ENCODE assay signal across 13 cellular contexts in genomic region chr12:47777741-47778558, GRCh38. TPM values are rescaled to one million over a fixed set of nuclear protein-coding genes. Genes with fewer than 3 reads are reported as not detected.
A peak's percentile ranks its signal among the peaks of the same experiment; 100 is the strongest.
DNase-seq lines count a peak whose midpoint lies in the region; ATAC-seq, FAIRE-seq and TF ChIP-seq lines count a peak whose summit lies in the region.
"Had no signal": no experiment of that assay in that cellular context is flagged by ENCODE, and none has a peak within 500 bp of the region (broad histone marks: within the 10 kb centered on the region; RNA-seq: fewer than 3 reads in every experiment).

No MANE protein-coding gene starts in this region.

- peak overlapping the region; percentile 15 for H3K27ac ChIP-seq in RWPE2 (ENCODE audit: poor library complexity, severe bottlenecking)
- peak overlapping the region in 7 of 10 donors; percentile 54 to 81 (median 68) for H3K27ac ChIP-seq in heart right ventricle
- peak overlapping the region in 12 of 21 experiments; percentile 18 to 75 (median 64) for H3K27ac ChIP-seq in skin epidermis
- H3K27ac ChIP-seq: colonic mucosa had no signal

- 54 to 67% methylated on average over 9 of the region's 9 CpGs for WGBS in heart right ventricle, 2 donors

- H3K9me3 ChIP-seq in RWPE2 (ENCODE audit: severe bottlenecking) (no peaks in the 10 kb centered on the region), heart right ventricle (no peaks in the 10 kb centered on the region)
- H3K9me3 ChIP-seq: colonic mucosa had no signal

- TF ChIP-seq CTCF in RWPE2 (IDR thresholded peaks at IDR 0.05; ENCODE audit: poor library complexity, severe bottlenecking): no peak
- no peak for TF ChIP-seq CTCF in heart right ventricle (IDR thresholded peaks at IDR 0.05)

- peak; percentile 37 for DNase-seq in NCI-H1694 treated with DMSO at 0.1 percent for 48 hours (lab: John Stamatoyannopoulos, UW)
- no peak for DNase-seq in NCI-H1694 (lab: John Stamatoyannopoulos, UW)
- DNase-seq in RWPE2 (ENCODE audit: low spot score): no peak
- DNase-seq in heart right ventricle: no peak
- DNase-seq in HTR-8/SVneo (ENCODE audit: insufficient read length, low spot score): no peak
- no peak for DNase-seq in islet precursor cell
- no peak for DNase-seq in NCI-H526 treated with DMSO at 0.1 percent for 48 hours (lab: John Stamatoyannopoulos, UW)
- DNase-seq: colonic mucosa; stimulated activated CD4-positive, alpha-beta T cell treated with anti-CD3 and anti-CD28 coated beads, Interleukin-4, amount 100 ng/mL, for 4 hours had no signal

- H3K27me3 ChIP-seq in RWPE2 (ENCODE audit: insufficient read depth, poor library complexity, severe bottlenecking) (no peaks in the 10 kb centered on the region), heart right ventricle (no peaks in the 10 kb centered on the region)
- H3K27me3 ChIP-seq: colonic mucosa had no signal

- H3K36me3 ChIP-seq in RWPE2 (ENCODE audit: low read depth) (peaks cover 14% of the 10 kb centered on the region), heart right ventricle (peaks cover 0 to 28% (median 10%) of the 10 kb centered on the region in 9 donors)
- H3K36me3 ChIP-seq: colonic mucosa had no signal

- H3K4me3 ChIP-seq in RWPE2 (ENCODE audit: severe bottlenecking) (no peak overlapping the region), heart right ventricle (no peak overlapping the region), skin epidermis (no peak overlapping the region)
- H3K4me3 ChIP-seq: colonic mucosa had no signal

- FAIRE-seq in HTR-8/SVneo (lab: Jason Lieb, UNC): no peak
- FAIRE-seq: GM18507, TTC549 had no signal

- H3K4me1 ChIP-seq in RWPE2 (ENCODE audit: insufficient read depth, poor library complexity, severe bottlenecking): peaks cover 21% of the 10 kb centered on the region
- peaks cover 25 to 75% (median 57%) of the 10 kb centered on the region in 9 donors for H3K4me1 ChIP-seq in heart right ventricle
- H3K4me1 ChIP-seq: colonic mucosa had no signal

- intact Hi-C loops in heart right ventricle (cut with DNase I): loop anchor here in 8 of 10 donors (2.0 to 10.0 kb wide), 8 partner anchors 36 to 66 kb away; no protein-coding TSS in a partner anchor

- ATAC-seq in RWPE2 (ENCODE audit: low read depth) (no peak), heart right ventricle (peak in 6 of 8 donors; percentile 3 to 20 (median 8))

RNA-seq across cellular contexts. Expression of gene SLC48A1, which starts 4.9 kb away (rescaled TPM):
- total RNA-seq in heart right ventricle: 10 to 100 TPM; 18.6 to 31.9 (median 22.1) TPM
- 10 to 100 TPM; 12.6 to 26.2 TPM for polyA plus RNA-seq in heart right ventricle

RNA-seq across cellular contexts. Expression of gene RAPGEF3, which starts 19.3 kb away (rescaled TPM):
- 10 to 100 TPM in 9 of 10 donors, 1 to 10 TPM in 1; 9.5 to 54.9 (median 19.8) TPM for total RNA-seq in heart right ventricle
- polyA plus RNA-seq in heart right ventricle: 100 to 1,000 TPM in 1 of 2 donors, 10 to 100 TPM in 1; 22.4 to 173 TPM

RNA-seq across cellular contexts. Expression of gene HDAC7, which starts 41.8 kb away (rescaled TPM):
- total RNA-seq in heart right ventricle: 10 to 100 TPM; 26.9 to 50.7 (median 38.5) TPM
- 10 to 100 TPM; 40.4 to 75.6 TPM for polyA plus RNA-seq in heart right ventricle

RNA-seq across cellular contexts. Expression of gene ENDOU, which starts 52.7 kb away (rescaled TPM):
- under 1 TPM in 9 of 10 donors, not detected in 1; 0.11 to 0.56 (median 0.31) TPM for total RNA-seq in heart right ventricle
- polyA plus RNA-seq in heart right ventricle: under 1 TPM; 0.26 to 0.29 TPM
- total RNA-seq: colonic mucosa, kidney epithelial cell had no signal

Comparison
In these comparisons a context has a peak if more than half of its experiments do, and no peak if none do; other contexts are left out.
1. H3K27ac ChIP-seq: peak in every context shown above with its lines; median percentile 68 in heart right ventricle; 64 in skin epidermis; 15 in RWPE2.